ENCODE assay signal across 8 cellular contexts in genomic region chr5:60699549-60700346, GRCh38.
A peak's percentile ranks its signal among the peaks of the same experiment; 100 is the strongest.
DNase-seq lines count a peak whose midpoint lies in the region; ATAC-seq and TF ChIP-seq lines count a peak whose summit lies in the region.

TSS of gene DEPDC1B (minus strand) at chr5:60700166. CDS start at chr5:60700093, 73 bp downstream.

- peak; percentile 13 to 86 (median 78) for DNase-seq in C1 segment of cervical spinal cord (lab: John Stamatoyannopoulos, UW)
- DNase-seq in GM19240 (ENCODE audit: insufficient read length, low spot score) = peak; percentile 48
- peak; percentile 72 for DNase-seq in NCI-H510A treated with DMSO at 0.1 percent for 48 hours (lab: John Stamatoyannopoulos, UW)
- peak; percentile 79 to 80 for DNase-seq in activated CD4-positive, alpha-beta T cell treated with anti-CD3 and anti-CD28 coated beads for 4 hours
- peak; percentile 90 for DNase-seq in choroid plexus epithelial cell (ENCODE audit: low read depth)
- peak; percentile 98 for DNase-seq in left kidney (ENCODE audit: low read depth, low spot score)
- DNase-seq in stimulated activated CD4-positive, alpha-beta T cell treated with anti-CD3 and anti-CD28 coated beads, Interleukin-1b, Interleukin-23, amount 100 ng/mL, for 48 hours = peak; percentile 90

- ATAC-seq in HG03457 (IDR thresholded peaks at IDR 0.05; ENCODE audit: unreplicated experiment) = peak; percentile 87

- TF ChIP-seq CTCF in choroid plexus epithelial cell (conservative IDR thresholded peaks at IDR 0.05; ENCODE audit: low read depth, low read length) = peak; percentile 64

- peak within 1 kb of the TSS; percentile 74 for H3K4me3 ChIP-seq in choroid plexus epithelial cell (ENCODE audit: low read depth, low read length)

Comparison
In these comparisons a context has a peak if more than half of its experiments do, and no peak if none do; other contexts are left out.
1. Peak in every context shown above with its lines: DNase-seq, ATAC-seq and H3K4me3 ChIP-seq.
2. DNase-seq: peak in every context shown above with its lines; median percentile 98 in left kidney; 90 in choroid plexus epithelial cell; 90 in stimulated activated CD4-positive, alpha-beta T cell treated with anti-CD3 and anti-CD28 coated beads, Interleukin-1b, Interleukin-23, amount 100 ng/mL, for 48 hours; 80 in activated CD4-positive, alpha-beta T cell treated with anti-CD3 and anti-CD28 coated beads for 4 hours; 78 in C1 segment of cervical spinal cord; 72 in NCI-H510A treated with DMSO at 0.1 percent for 48 hours; 48 in GM19240.